ENCODE assay signal across 10 cellular contexts in genomic region chr1:1613509-1614082, GRCh38. TPM values are rescaled to one million over a fixed set of nuclear protein-coding genes. Genes with fewer than 3 reads are reported as not detected.
DNase-seq lines count a peak whose midpoint lies in the region; ATAC-seq, FAIRE-seq and TF ChIP-seq lines count a peak whose summit lies in the region.
"Had no signal": no experiment of that assay in that cellular context is flagged by ENCODE, and none has a peak within 500 bp of the region (broad histone marks: within the 10 kb centered on the region; RNA-seq: fewer than 3 reads in every experiment).

No MANE protein-coding gene starts in this region.

- peak overlapping the region; percentile 95 for H3K4me3 Mint-ChIP-seq in nephron progenitor cell

- H3K27me3 ChIP-seq in BLaER1 treated with 17β-estradiol and CSF1 and Interleukin-3, amounts not matched to agents 10 nM and 100 nM: no peaks in the 10 kb centered on the region
- no peaks in the 10 kb centered on the region for H3K27me3 ChIP-seq in bronchial epithelial cell (ENCODE audit: control insufficient read depth, insufficient read depth, low read length)

- H3K9me3 ChIP-seq in BLaER1 treated with 17β-estradiol and CSF1 and Interleukin-3, amounts not matched to agents 10 nM and 100 nM (replicated peaks in 1 of 11): no peaks in the 10 kb centered on the region

- H4K20me1 ChIP-seq in BLaER1 treated with 17β-estradiol and CSF1 and Interleukin-3, amounts not matched to agents 10 nM and 100 nM: peaks cover 11 to 44% (median 34%) of the 10 kb centered on the region in 11 experiments; a peak in 18 of 22 replicates

- H3K4me2 ChIP-seq in BLaER1 treated with 17β-estradiol and CSF1 and Interleukin-3, amounts not matched to agents 10 nM and 100 nM: peak overlapping the region; percentile 84 to 100 (median 98)

- peaks cover 39% of the 10 kb centered on the region for H3K4me1 Mint-ChIP-seq in nephron progenitor cell

- no peak for TF ChIP-seq CTCF in NB4 (IDR thresholded peaks at IDR 0.05; ENCODE audit: low read depth, low read length)
- TF ChIP-seq CTCF in bronchial epithelial cell (IDR thresholded peaks at IDR 0.05; ENCODE audit: insufficient read depth, low read length, severe bottlenecking): no peak
- TF ChIP-seq CTCF in nephron progenitor cell (IDR thresholded peaks at IDR 0.05): no peak

- FAIRE-seq in bronchial epithelial cell (lab: Jason Lieb, UNC): no peak

- DNase-seq in NB4 (ENCODE audit: low read depth) (no peak), bronchial epithelial cell (ENCODE audit: low read depth) (no peak), nephron progenitor cell (no peak), Kasumi-1 (lab: John Stamatoyannopoulos, UW) (no peak), COLO829 (ENCODE audit: low spot score) (no peak)
- DNase-seq: H7, NCI-H187 had no signal

- peak overlapping the region; percentile 90 to 99 (median 96); a peak in 14 of 22 replicates for H3K9ac ChIP-seq in BLaER1 treated with 17β-estradiol and CSF1 and Interleukin-3, amounts not matched to agents 10 nM and 100 nM

- no peak for ATAC-seq in GM21825 (IDR thresholded peaks at IDR 0.05; ENCODE audit: unreplicated experiment)
- no peak for ATAC-seq in GM18505 (IDR thresholded peaks at IDR 0.05; ENCODE audit: unreplicated experiment)

- H3K4me1 ChIP-seq in BLaER1 treated with 17β-estradiol and CSF1 and Interleukin-3, amounts not matched to agents 10 nM and 100 nM: peaks cover 27 to 49% (median 37%) of the 10 kb centered on the region in 10 experiments

- no peaks in the 10 kb centered on the region for H3K9me3 Mint-ChIP-seq in nephron progenitor cell

- TF ChIP-seq POLR2A in NB4 (IDR thresholded peaks at IDR 0.05; ENCODE audit: extremely low read depth, insufficient read length) (no peak), GM18505 (IDR thresholded peaks at IDR 0.05; ENCODE audit: borderline replicate concordance, extremely low read depth, insufficient read depth, insufficient read length) (no peak)

- peaks cover 5% of the 10 kb centered on the region for H3K36me3 Mint-ChIP-seq in nephron progenitor cell (ENCODE audit: low read depth)

- no peak overlapping the region for H3K27ac Mint-ChIP-seq in nephron progenitor cell

- no peak overlapping the region for H3K27ac ChIP-seq in BLaER1 treated with 17β-estradiol and CSF1 and Interleukin-3, amounts not matched to agents 10 nM and 100 nM

- H3K27me3 Mint-ChIP-seq in nephron progenitor cell (ENCODE audit: low read depth, poor library complexity): peaks cover 4% of the 10 kb centered on the region

- peak overlapping the region in 9 of 10 experiments; percentile 81 to 98 (median 93); a peak in 15 of 20 replicates for H3K4me3 ChIP-seq in BLaER1 treated with 17β-estradiol and CSF1 and Interleukin-3, amounts not matched to agents 10 nM and 100 nM
- peak overlapping the region; percentile 74 for H3K4me3 ChIP-seq in NB4 (ENCODE audit: low read depth, low read length)
- H3K4me3 ChIP-seq in bronchial epithelial cell (ENCODE audit: low read depth, low read length): peak overlapping the region; percentile 99

- H3K36me3 ChIP-seq in BLaER1 treated with 17β-estradiol and CSF1 and Interleukin-3, amounts not matched to agents 10 nM and 100 nM: peaks cover 0 to 17% (median 10%) of the 10 kb centered on the region in 11 experiments; a peak in 14 of 22 replicates
- H3K36me3 ChIP-seq in bronchial epithelial cell (ENCODE audit: control insufficient read depth, insufficient read depth, low read length): peaks cover 3% of the 10 kb centered on the region

RNA-seq across cellular contexts. Expression of gene MIB2, which starts 1.7 kb away (rescaled TPM):
- total RNA-seq in bronchial epithelial cell: 78.2 and 82.2 TPM in 2 replicates

RNA-seq across cellular contexts. Expression of gene FNDC10, which starts 13.7 kb away (rescaled TPM):
- total RNA-seq in bronchial epithelial cell: 0.26 TPM in 2 replicates

RNA-seq across cellular contexts. Expression of gene MMP23B, which starts 18.4 kb away (rescaled TPM):
- total RNA-seq in bronchial epithelial cell: 0.26 and 0.38 TPM in 2 replicates

RNA-seq across cellular contexts. Expression of gene SSU72, which starts 38.9 kb away (rescaled TPM):
- total RNA-seq in bronchial epithelial cell: 54.0 and 56.1 TPM in 2 replicates

RNA-seq across cellular contexts. Expression of gene CDK11B, which starts 45.2 kb away (rescaled TPM):
- total RNA-seq in bronchial epithelial cell: 5.0 and 7.6 TPM in 2 replicates
